Comparison of ENCODE assay signal across 1 cellular context in the genomic region with DNA sequence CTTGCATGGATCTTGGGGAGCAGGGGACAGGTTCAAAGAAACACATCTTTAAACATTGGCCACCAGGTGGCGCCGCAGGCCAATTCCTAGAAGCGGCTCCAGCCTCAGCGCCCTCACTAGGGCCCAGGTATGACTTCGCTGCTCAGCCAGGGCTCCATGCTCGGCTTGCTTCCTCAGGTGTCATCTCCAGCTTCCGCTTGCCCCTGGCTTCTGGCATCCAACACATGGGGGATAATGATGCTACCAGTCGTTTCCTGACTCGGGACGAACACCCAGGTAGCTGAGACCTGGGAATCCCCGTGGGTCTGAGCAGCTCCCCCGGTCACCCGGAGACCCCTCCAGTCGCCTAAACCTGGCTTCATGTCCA.
TF ChIP-seq lines count a peak whose summit lies in the region.

No MANE protein-coding gene starts in this region.

TF ChIP-seq in H1, 55 proteins besides CTCF, POLR2A, EP300 and RAD21:
- TF ChIP-seq JUND (IDR thresholded peaks at IDR 0.05; ENCODE audit: low read length), result peak; percentile 42; the same call in 1 of the 2 replicates
- TF ChIP-seq POU5F1 (IDR thresholded peaks at IDR 0.05; ENCODE audit: low read depth, low read length), result no peak
- peak; percentile 35; the same call in 1 of the 2 replicates for TF ChIP-seq YY1 (IDR thresholded peaks at IDR 0.05; ENCODE audit: low read depth, low read length)
- TF ChIP-seq CBX8 (IDR thresholded peaks at IDR 0.05; ENCODE audit: borderline replicate concordance, low read depth, low read length), result no peak
- no peak for TF ChIP-seq CBX5 (IDR thresholded peaks at IDR 0.05; ENCODE audit: low read depth, low read length)
- no peak for TF ChIP-seq MAFK (IDR thresholded peaks at IDR 0.05; ENCODE audit: low read depth, low read length)
- TF ChIP-seq SP4 (IDR thresholded peaks at IDR 0.05; ENCODE audit: low read length), result no peak
- TF ChIP-seq, protein P1, sequence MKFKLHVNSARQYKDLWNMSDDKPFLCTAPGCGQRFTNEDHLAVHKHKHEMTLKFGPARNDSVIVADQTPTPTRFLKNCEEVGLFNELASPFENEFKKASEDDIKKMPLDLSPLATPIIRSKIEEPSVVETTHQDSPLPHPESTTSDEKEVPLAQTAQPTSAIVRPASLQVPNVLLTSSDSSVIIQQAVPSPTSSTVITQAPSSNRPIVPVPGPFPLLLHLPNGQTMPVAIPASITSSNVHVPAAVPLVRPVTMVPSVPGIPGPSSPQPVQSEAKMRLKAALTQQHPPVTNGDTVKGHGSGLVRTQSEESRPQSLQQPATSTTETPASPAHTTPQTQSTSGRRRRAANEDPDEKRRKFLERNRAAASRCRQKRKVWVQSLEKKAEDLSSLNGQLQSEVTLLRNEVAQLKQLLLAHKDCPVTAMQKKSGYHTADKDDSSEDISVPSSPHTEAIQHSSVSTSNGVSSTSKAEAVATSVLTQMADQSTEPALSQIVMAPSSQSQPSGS (IDR thresholded peaks at IDR 0.05; ENCODE audit: low read length), result no peak
- TF ChIP-seq, protein P2, sequence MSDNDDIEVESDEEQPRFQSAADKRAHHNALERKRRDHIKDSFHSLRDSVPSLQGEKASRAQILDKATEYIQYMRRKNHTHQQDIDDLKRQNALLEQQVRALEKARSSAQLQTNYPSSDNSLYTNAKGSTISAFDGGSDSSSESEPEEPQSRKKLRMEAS (IDR thresholded peaks at IDR 0.05), result peak; percentile 30
- peak; percentile 24 to 50; a peak in 1 of 4 replicates for TF ChIP-seq SIN3A (conservative IDR thresholded peaks at IDR 0.05 in 1 of 2, IDR thresholded peaks at IDR 0.05 in 1 of 2; ENCODE audit: low read depth in 1 of 2, low read length in 2 of 2)
- TF ChIP-seq RNF2 (IDR thresholded peaks at IDR 0.05; ENCODE audit: borderline replicate concordance, low read depth, low read length, missing control alignments, poor library complexity, severe bottlenecking), result no peak
